ENCODE assay signal across 8 cellular contexts in the genomic region with DNA sequence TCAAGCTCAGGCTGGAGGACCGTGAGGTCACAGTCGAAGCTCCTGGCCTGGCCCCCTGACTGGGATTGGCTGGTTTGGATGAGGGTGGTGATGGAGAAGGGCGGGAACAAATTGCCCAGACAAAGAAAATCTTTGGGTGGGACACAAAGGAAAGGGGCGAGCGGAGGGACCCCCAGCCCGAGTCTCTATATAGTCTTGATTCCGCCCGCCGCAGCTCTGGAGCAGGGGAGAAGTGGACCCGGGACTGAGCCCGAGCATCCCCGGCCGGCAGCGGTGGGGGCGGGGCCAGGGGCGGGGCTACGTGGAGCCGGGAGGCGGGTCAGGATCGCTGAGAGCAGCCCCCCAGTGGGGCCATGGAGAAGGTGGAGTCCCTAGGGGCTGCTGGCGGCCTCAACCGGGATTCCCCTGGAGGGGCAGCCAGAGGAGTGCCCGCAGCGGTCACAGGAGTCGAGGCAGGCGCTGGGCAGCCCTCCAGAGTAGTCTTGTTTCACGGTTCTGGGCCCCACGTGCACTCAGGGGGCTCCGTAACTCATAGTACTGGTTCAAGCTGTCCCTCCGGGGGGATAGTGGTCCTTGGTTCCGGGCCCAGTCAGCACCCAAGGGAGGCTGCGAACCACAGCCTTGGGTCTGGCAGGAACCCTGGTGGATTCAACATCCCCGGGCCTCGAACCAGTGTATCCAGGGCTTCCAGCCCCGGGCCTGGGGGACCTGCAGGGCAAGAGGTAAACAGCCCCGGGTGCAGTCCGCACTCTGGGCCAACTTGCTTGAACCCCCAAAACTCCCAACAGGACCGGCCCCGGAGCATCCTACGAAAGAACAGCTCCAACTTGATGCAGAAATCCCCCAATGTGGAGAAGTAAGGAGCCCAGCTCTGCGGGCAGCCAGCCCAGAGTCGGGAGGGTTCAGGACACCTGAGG. TPM values are rescaled to one million over a fixed set of nuclear protein-coding genes. Genes with fewer than 3 reads are reported as not detected.
DNase-seq lines count a peak whose midpoint lies in the region; ATAC-seq and TF ChIP-seq lines count a peak whose summit lies in the region.

No MANE protein-coding gene starts in this region.

- H3K9me3 ChIP-seq in lower lobe of right lung, result no peaks in the 10 kb centered on the region

- ATAC-seq in HG03045 (IDR thresholded peaks at IDR 0.05; ENCODE audit: unreplicated experiment) (peak; percentile 38), lower lobe of right lung (peak; percentile 67 to 80)

- peaks cover 22% of the 10 kb centered on the region for H3K4me1 ChIP-seq in lower lobe of right lung

- peak; percentile 24 for TF ChIP-seq POLR2A in GM18526 (IDR thresholded peaks at IDR 0.05; ENCODE audit: extremely low read depth, insufficient read length)

- no peak for TF ChIP-seq CTCF in 22Rv1 (IDR thresholded peaks at IDR 0.05)
- TF ChIP-seq CTCF in lower lobe of right lung (IDR thresholded peaks at IDR 0.05), result no peak

- peak; percentile 53 for DNase-seq in NCI-H345 treated with DMSO at 0.1 percent for 48 hours (lab: John Stamatoyannopoulos, UW; ENCODE audit: unreplicated experiment)
- peak; percentile 81 to 86 for DNase-seq in activated CD4-positive, alpha-beta T cell treated with anti-CD3 and anti-CD28 coated beads, Interleukin-2, amount 50 U/mL, for 48 hours
- peak; percentile 95 for DNase-seq in ecto neural progenitor cell (ENCODE audit: low spot score)
- peak; percentile 83 for DNase-seq in lower lobe of right lung
- DNase-seq in stimulated activated CD4-positive, alpha-beta T cell treated with anti-CD3 and anti-CD28 coated beads, TNF-alpha, amount 100 ng/mL, for 24 hours (ENCODE audit: low read depth in 3 of 3), result peak; percentile 64 to 82 (median 65)

- no peaks in the 10 kb centered on the region for H3K27me3 ChIP-seq in lower lobe of right lung (ENCODE audit: low read depth)

- H3K27ac ChIP-seq in 22Rv1, result peak overlapping the region; percentile 85
- H3K27ac ChIP-seq in lower lobe of right lung, result peak overlapping the region; percentile 89

- peaks cover 15% of the 10 kb centered on the region for H3K36me3 ChIP-seq in lower lobe of right lung

- intact Hi-C loops in lower lobe of right lung (cut with DNase I), result no loop called here

- H3K4me3 ChIP-seq in lower lobe of right lung, result peak overlapping the region; percentile 90

RNA-seq across cellular contexts. Expression of gene NEURL4, which starts 1.2 kb away (rescaled TPM):
- 35.2 TPM for total RNA-seq in lower lobe of right lung

RNA-seq across cellular contexts. Expression of gene ACAP1, which starts 6.0 kb away (rescaled TPM):
- 26.5 TPM for total RNA-seq in lower lobe of right lung

RNA-seq across cellular contexts. Expression of gene GPS2, which starts 15.2 kb away (rescaled TPM):
- 66.6 TPM for total RNA-seq in lower lobe of right lung

RNA-seq across cellular contexts. Expression of gene KCTD11, which starts 21.6 kb away (rescaled TPM):
- 11.0 TPM for total RNA-seq in lower lobe of right lung

RNA-seq across cellular contexts. Expression of gene EIF5A, which starts 22.9 kb away (rescaled TPM):
- total RNA-seq in lower lobe of right lung, result 216 TPM

Comparison
In these comparisons a context has a peak if more than half of its experiments do, and no peak if none do; other contexts are left out.
1. Peak in every context shown above with its lines: DNase-seq, ATAC-seq, H3K4me3 ChIP-seq and H3K27ac ChIP-seq.